1 cellular context compared by ENCODE assay signal in genomic region chr2:218781691-218782528, GRCh38.
TF ChIP-seq lines count a peak whose summit lies in the region.

TSS of gene CYP27A1 (plus strand) at chr2:218782147. CDS start at chr2:218782183, 36 bp downstream.

TF ChIP-seq in HepG2, 621 proteins besides CTCF, POLR2A, EP300 and RAD21 (continued from another document and continues in another):
- TF ChIP-seq ZNF382 (CRISPR knock-in tag; IDR thresholded peaks at IDR 0.05; ENCODE audit: borderline replicate concordance): no peak
- no peak for TF ChIP-seq PLRG1 (conservative IDR thresholded peaks at IDR 0.05)
- peak; percentile 90 for TF ChIP-seq ZNF263 (CRISPR knock-in tag; IDR thresholded peaks at IDR 0.05)
- TF ChIP-seq FUBP1 (CRISPR knock-in tag; IDR thresholded peaks at IDR 0.05; ENCODE audit: borderline replicate concordance): peak; percentile 23; the same call in 1 of the 2 replicates
- peak; percentile 80; the same call in 1 of the 2 replicates for TF ChIP-seq AKAP8 (CRISPR knock-in tag; IDR thresholded peaks at IDR 0.05)
- TF ChIP-seq ZNF792 (CRISPR knock-in tag; IDR thresholded peaks at IDR 0.05): peak; percentile 58
- peak; percentile 48 for TF ChIP-seq ZNF629 (CRISPR knock-in tag; conservative IDR thresholded peaks at IDR 0.05)
- peak; percentile 59 for TF ChIP-seq FOXA3 (CRISPR knock-in tag; IDR thresholded peaks at IDR 0.05)
- TF ChIP-seq ZNF138 (CRISPR knock-in tag; IDR thresholded peaks at IDR 0.05; ENCODE audit: low read depth): peak; percentile 91
- no peak for TF ChIP-seq SOX13 (IDR thresholded peaks at IDR 0.05)
- TF ChIP-seq SOX13 (CRISPR knock-in tag; conservative IDR thresholded peaks at IDR 0.05 in 1 of 2, IDR thresholded peaks at IDR 0.05 in 1 of 2): peak; percentile 71 to 79; a peak in 2 of 4 replicates
- peak; percentile 99 for TF ChIP-seq ZNF687 (CRISPR knock-in tag; IDR thresholded peaks at IDR 0.05)
- 0 out of 2 replicates have a peak, but pooled peaks have one; percentile 40 for TF ChIP-seq ADNP (CRISPR knock-in tag; IDR thresholded peaks at IDR 0.05)
- peak; percentile 88; the same call in 1 of the 2 replicates for TF ChIP-seq HDAC6 (IDR thresholded peaks at IDR 0.05; ENCODE audit: low read depth, low read length)
- 0 out of 2 replicates have a peak, but pooled peaks have one; percentile 24 for TF ChIP-seq HOXD1 (CRISPR knock-in tag; IDR thresholded peaks at IDR 0.05)
- no peak for TF ChIP-seq CBX2 (IDR thresholded peaks at IDR 0.05; ENCODE audit: low read depth, low read length)
- no peak for TF ChIP-seq CBX2 (CRISPR knock-in tag; IDR thresholded peaks at IDR 0.05; ENCODE audit: low read depth)
- TF ChIP-seq ZNF749 (CRISPR knock-in tag; IDR thresholded peaks at IDR 0.05; ENCODE audit: borderline replicate concordance): peak; percentile 55; the same call in 1 of the 2 replicates
- no peak for TF ChIP-seq TERF1 (CRISPR knock-in tag; IDR thresholded peaks at IDR 0.05)
- no peak for TF ChIP-seq ETV5 (CRISPR knock-in tag; IDR thresholded peaks at IDR 0.05; ENCODE audit: borderline replicate concordance)
- TF ChIP-seq ZBTB4 (CRISPR knock-in tag; IDR thresholded peaks at IDR 0.05; ENCODE audit: borderline replicate concordance): peak; percentile 86
- TF ChIP-seq ZNF577 (CRISPR knock-in tag; IDR thresholded peaks at IDR 0.05; ENCODE audit: borderline replicate concordance, low read depth): peak; percentile 91; the same call in 1 of the 2 replicates
- TF ChIP-seq AHDC1 (CRISPR knock-in tag; IDR thresholded peaks at IDR 0.05; ENCODE audit: borderline replicate concordance): peak; percentile 81
- no peak for TF ChIP-seq ZXDC (CRISPR knock-in tag; IDR thresholded peaks at IDR 0.05)
- peak; percentile 63; the same call in 1 of the 2 replicates for TF ChIP-seq ZNF460 (CRISPR knock-in tag; IDR thresholded peaks at IDR 0.05; ENCODE audit: borderline replicate concordance)
- peak; percentile 92 for TF ChIP-seq ARNT2 (CRISPR knock-in tag; IDR thresholded peaks at IDR 0.05; ENCODE audit: low read depth)
- TF ChIP-seq MYPOP (CRISPR knock-in tag; IDR thresholded peaks at IDR 0.05): peak; percentile 96
- TF ChIP-seq ISL2 (CRISPR knock-in tag; IDR thresholded peaks at IDR 0.05): peak; percentile 91
- TF ChIP-seq SMARCE1 (IDR thresholded peaks at IDR 0.05; ENCODE audit: borderline replicate concordance): no peak
- TF ChIP-seq KDM1A (CRISPR knock-in tag; IDR thresholded peaks at IDR 0.05): no peak
- TF ChIP-seq MBD4 (IDR thresholded peaks at IDR 0.05; ENCODE audit: borderline replicate concordance, low read length): no peak
- peak; percentile 37; the same call in 1 of the 2 replicates for TF ChIP-seq ZNF12 (CRISPR knock-in tag; IDR thresholded peaks at IDR 0.05)
- TF ChIP-seq ZNF614 (CRISPR knock-in tag; IDR thresholded peaks at IDR 0.05; ENCODE audit: borderline replicate concordance): no peak; the same call in none of the 2 replicates
- peak; percentile 66 for TF ChIP-seq KMT2A (CRISPR knock-in tag; IDR thresholded peaks at IDR 0.05)
- TF ChIP-seq LCORL (IDR thresholded peaks at IDR 0.05): no peak
- peak; percentile 86 for TF ChIP-seq LCORL (CRISPR knock-in tag; IDR thresholded peaks at IDR 0.05)
- peak; percentile 96 for TF ChIP-seq HDAC1 (CRISPR knock-in tag; IDR thresholded peaks at IDR 0.05)
- TF ChIP-seq ZNF251 (CRISPR knock-in tag; IDR thresholded peaks at IDR 0.05): peak; percentile 88
- peak; percentile 40; the same call in 1 of the 2 replicates for TF ChIP-seq KLF15 (CRISPR knock-in tag; IDR thresholded peaks at IDR 0.05; ENCODE audit: borderline replicate concordance)
- TF ChIP-seq SNRNP70 (IDR thresholded peaks at IDR 0.05; ENCODE audit: low read depth, low read length): no peak
- peak; percentile 83; the same call in 1 of the 2 replicates for TF ChIP-seq ZNF431 (CRISPR knock-in tag; IDR thresholded peaks at IDR 0.05; ENCODE audit: borderline replicate concordance, low read depth)
